Comparison of ENCODE assay signal across 9 cellular contexts in the genomic region with DNA sequence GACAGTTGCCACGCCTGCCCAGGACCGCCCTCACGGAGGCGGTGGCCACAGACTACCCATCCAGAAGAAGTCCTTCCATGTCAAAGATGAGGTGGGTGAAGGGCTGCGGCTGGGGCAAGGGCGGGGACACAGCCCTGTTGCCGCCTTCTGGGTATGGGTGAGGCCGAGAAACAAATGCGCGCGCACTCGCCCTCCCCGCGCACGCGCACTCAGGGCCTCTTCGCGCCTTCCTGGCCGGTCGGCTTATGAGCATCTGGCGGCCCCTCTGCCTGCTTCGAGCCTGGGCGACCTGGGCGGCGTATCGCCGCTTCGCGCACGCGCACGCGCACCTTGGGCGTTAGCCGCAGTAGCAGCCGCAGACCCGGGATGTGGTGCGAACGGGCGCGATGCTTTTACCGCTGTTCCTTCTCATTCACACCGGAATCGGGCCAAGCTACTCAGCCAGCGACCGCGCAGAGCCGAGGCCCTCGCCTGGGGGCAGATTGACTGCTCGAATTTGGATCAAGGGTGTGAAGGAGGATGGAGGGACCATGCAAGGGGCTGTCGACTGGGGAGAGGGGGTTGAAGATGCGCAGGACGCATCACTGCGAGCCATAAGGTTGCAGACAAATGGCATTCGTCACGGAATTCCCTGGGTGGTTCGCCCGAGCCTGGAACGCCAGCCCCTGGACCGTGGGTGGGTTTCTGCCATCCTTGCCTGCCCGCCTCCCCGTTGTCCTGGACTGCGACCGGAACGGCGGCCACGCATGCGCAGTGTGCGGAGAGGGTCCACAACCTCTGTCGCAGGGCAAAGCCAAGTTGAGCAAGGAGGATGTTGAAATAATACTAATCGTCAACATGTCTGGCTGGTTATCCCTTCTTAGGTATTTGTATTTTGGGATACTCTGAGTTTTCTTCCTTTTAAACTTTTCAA.
DNase-seq lines count a peak whose midpoint lies in the region; ATAC-seq lines count a peak whose summit lies in the region.
"Had no signal": no experiment of that assay in that cellular context is flagged by ENCODE, and none has a peak within 500 bp of the region (broad histone marks: within the 10 kb centered on the region; RNA-seq: fewer than 3 reads in every experiment).

No MANE protein-coding gene starts in this region.

- DNase-seq in CD4-positive, CD25-positive, alpha-beta regulatory T cell = peak in 1 of 3 donors; percentile 55
- peak; percentile 46 to 64 (median 63) for DNase-seq in T-helper 17 cell
- peak; percentile 44 to 49 for DNase-seq in stimulated activated CD4-positive, alpha-beta T cell treated with anti-CD3 and anti-CD28 coated beads, Interleukin-12 subunit alpha, Interleukin-12 subunit beta, amount 100 ng/mL, for 24 hours (ENCODE audit: low read depth in 2 of 2)
- DNase-seq in DMS53 (lab: John Stamatoyannopoulos, UW) = no peak
- no peak for DNase-seq in T1000 (lab: John Stamatoyannopoulos, UW)
- DNase-seq in SKM-1 (lab: John Stamatoyannopoulos, UW; ENCODE audit: unreplicated experiment) = no peak
- DNase-seq: NCI-H226 had no signal

- H3K4me3 ChIP-seq in CD4-positive, CD25-positive, alpha-beta regulatory T cell (ENCODE audit: low read depth, low read length) = peak overlapping the region; percentile 26
- peak overlapping the region; percentile 45 to 62 for H3K4me3 ChIP-seq in duodenal mucosa (ENCODE audit: low read depth in 1 of 2, low read length in 2 of 2)

- no peaks in the 10 kb centered on the region for H3K36me3 Mint-ChIP-seq in CD4-positive, CD25-positive, alpha-beta regulatory T cell
- no peaks in the 10 kb centered on the region for H3K36me3 Mint-ChIP-seq in T-helper 17 cell (ENCODE audit: low read depth)

- ATAC-seq in CD4-positive, CD25-positive, alpha-beta regulatory T cell (ENCODE audit: low read depth in 2 of 2) = peak; percentile 83 to 84
- ATAC-seq in T-helper 17 cell = peak; percentile 89
- no peak for ATAC-seq in GM21786 (IDR thresholded peaks at IDR 0.05; ENCODE audit: unreplicated experiment)

- no peaks in the 10 kb centered on the region for H3K27me3 ChIP-seq in CD4-positive, CD25-positive, alpha-beta regulatory T cell (ENCODE audit: control insufficient read depth, insufficient read depth, low read length)
- H3K27me3 ChIP-seq in duodenal mucosa (ENCODE audit: control insufficient read depth in 1 of 2, insufficient read depth in 2 of 2, low read length in 2 of 2) = no peaks in the 10 kb centered on the region

- no peaks in the 10 kb centered on the region for H3K9me3 ChIP-seq in CD4-positive, CD25-positive, alpha-beta regulatory T cell (ENCODE audit: control insufficient read depth in 2 of 2, low read length in 2 of 2)
- no peaks in the 10 kb centered on the region for H3K9me3 ChIP-seq in T-helper 17 cell (ENCODE audit: control insufficient read depth, low read length, poor library complexity, severe bottlenecking)
- H3K9me3 ChIP-seq in duodenal mucosa (ENCODE audit: control insufficient read depth in 1 of 2, low read length in 2 of 2) = no peaks in the 10 kb centered on the region

- peaks cover 5% of the 10 kb centered on the region for H3K27me3 Mint-ChIP-seq in CD4-positive, CD25-positive, alpha-beta regulatory T cell
- H3K27me3 Mint-ChIP-seq in T-helper 17 cell = no peaks in the 10 kb centered on the region

- H3K9ac ChIP-seq in duodenal mucosa (ENCODE audit: low read depth in 1 of 2, low read length in 2 of 2) = peak overlapping the region in 1 of 2 donors; percentile 63

- H3K27ac ChIP-seq in CD4-positive, CD25-positive, alpha-beta regulatory T cell (ENCODE audit: insufficient read depth, low read length, poor library complexity, severe bottlenecking) = no peak overlapping the region
- peak overlapping the region; percentile 56 for H3K27ac ChIP-seq in duodenal mucosa (ENCODE audit: low read depth, low read length)

- H3K4me1 Mint-ChIP-seq in CD4-positive, CD25-positive, alpha-beta regulatory T cell = no peaks in the 10 kb centered on the region
- H3K4me1 Mint-ChIP-seq in T-helper 17 cell = peaks cover 4% of the 10 kb centered on the region

- no peaks in the 10 kb centered on the region for H3K36me3 ChIP-seq in CD4-positive, CD25-positive, alpha-beta regulatory T cell (ENCODE audit: control insufficient read depth, insufficient read depth, low read length)
- H3K36me3 ChIP-seq in duodenal mucosa (ENCODE audit: control insufficient read depth in 1 of 2, insufficient read depth in 2 of 2, low read length in 2 of 2) = no peaks in the 10 kb centered on the region

- no peaks in the 10 kb centered on the region for H3K9me3 Mint-ChIP-seq in CD4-positive, CD25-positive, alpha-beta regulatory T cell

- H3K4me1 ChIP-seq in CD4-positive, CD25-positive, alpha-beta regulatory T cell (ENCODE audit: control insufficient read depth, insufficient read depth, low read length, poor library complexity, severe bottlenecking) = no peaks in the 10 kb centered on the region
- H3K4me1 ChIP-seq in duodenal mucosa (ENCODE audit: control insufficient read depth in 1 of 2, insufficient read depth in 2 of 2, low read length in 2 of 2) = peaks cover 5 to 6% of the 10 kb centered on the region in 2 donors

- H3K4me3 Mint-ChIP-seq in CD4-positive, CD25-positive, alpha-beta regulatory T cell = peak overlapping the region in 1 of 4 donors; percentile 86
- peak overlapping the region; percentile 83 for H3K4me3 Mint-ChIP-seq in T-helper 17 cell

- H3K27ac Mint-ChIP-seq in CD4-positive, CD25-positive, alpha-beta regulatory T cell = no peak overlapping the region
- peak overlapping the region; percentile 61 for H3K27ac Mint-ChIP-seq in T-helper 17 cell

Comparison
In these comparisons a context has a peak if more than half of its experiments do, and no peak if none do; other contexts are left out.
1. DNase-seq: peak in T-helper 17 cell (3 of 3) and stimulated activated CD4-positive, alpha-beta T cell treated with anti-CD3 and anti-CD28 coated beads, Interleukin-12 subunit alpha, Interleukin-12 subunit beta, amount 100 ng/mL, for 24 hours (2 of 2); none in DMS53 (single experiment), T1000 (single experiment) and SKM-1 (single experiment).